8 cellular contexts compared by ENCODE assay signal in the genomic region with DNA sequence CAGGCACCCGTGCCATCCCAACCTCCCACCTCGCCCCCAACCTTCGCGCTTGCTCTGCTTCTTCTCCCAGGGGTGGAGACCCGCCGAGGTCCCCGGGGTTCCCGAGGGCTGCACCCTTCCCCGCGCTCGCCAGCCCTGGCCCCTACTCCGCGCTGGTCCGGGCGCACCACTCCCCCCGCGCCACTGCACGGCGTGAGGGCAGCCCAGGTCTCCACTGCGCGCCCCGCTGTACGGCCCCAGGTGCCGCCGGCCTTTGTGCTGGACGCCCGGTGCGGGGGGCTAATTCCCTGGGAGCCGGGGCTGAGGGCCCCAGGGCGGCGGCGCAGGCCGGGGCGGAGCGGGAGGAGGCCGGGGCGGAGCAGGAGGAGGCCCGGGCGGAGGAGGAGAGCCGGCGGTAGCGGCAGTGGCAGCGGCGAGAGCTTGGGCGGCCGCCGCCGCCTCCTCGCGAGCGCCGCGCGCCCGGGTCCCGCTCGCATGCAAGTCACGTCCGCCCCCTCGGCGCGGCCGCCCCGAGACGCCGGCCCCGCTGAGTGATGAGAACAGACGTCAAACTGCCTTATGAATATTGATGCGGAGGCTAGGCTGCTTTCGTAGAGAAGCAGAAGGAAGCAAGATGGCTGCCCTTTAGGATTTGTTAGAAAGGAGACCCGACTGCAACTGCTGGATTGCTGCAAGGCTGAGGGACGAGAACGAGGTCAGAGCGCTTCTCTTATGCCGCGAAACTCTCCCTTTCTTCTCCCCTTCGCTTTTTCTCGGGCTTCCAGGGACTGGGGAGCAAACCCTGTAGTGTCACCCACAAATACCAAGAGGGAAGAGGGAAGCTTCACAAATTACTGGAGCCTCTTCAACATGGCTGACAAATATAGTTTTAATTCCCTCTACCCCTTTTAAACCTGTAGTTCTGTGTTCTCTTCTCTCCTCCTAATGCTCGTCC. TPM values are rescaled to one million over a fixed set of nuclear protein-coding genes. Genes with fewer than 3 reads are reported as not detected.
DNase-seq lines count a peak whose midpoint lies in the region; ATAC-seq, FAIRE-seq and TF ChIP-seq lines count a peak whose summit lies in the region.

Gene TET2, plus strand, starts transcription at position 591 of the 934 bp plus-strand sequence. CDS start 87,067 bp downstream, outside the sequence.

- H3K36me3 ChIP-seq in esophagus squamous epithelium, result no peaks in the 10 kb centered on the region

- H3K9me3 Mint-ChIP-seq in activated T-cell treated with anti-CD3 and anti-CD28 coated beads, Interleukin-2, amount 50 U/mL, for 72 hours, result no peaks in the 10 kb centered on the region

- H3K4me3 ChIP-seq in Jurkat, Clone E6-1 (ENCODE audit: low read length), result peak within 1 kb of the TSS; percentile 78
- peak within 1 kb of the TSS; percentile 75 to 93 (median 90) for H3K4me3 ChIP-seq in esophagus squamous epithelium

- H3K27me3 ChIP-seq in esophagus squamous epithelium, result no peaks in the 10 kb centered on the region

- DNase-seq in DMS53 (lab: John Stamatoyannopoulos, UW) (peak; percentile 80), RCC 7860 (ENCODE audit: low spot score) (peak; percentile 75), esophagus squamous epithelium (lab: John Stamatoyannopoulos, UW) (peak; percentile 6), myocyte (ENCODE audit: low read depth) (peak; percentile 84)
- peak; percentile 78 for DNase-seq in Jurkat, Clone E6-1 (ENCODE audit: low read depth, low spot score)
- peak; percentile 87 for DNase-seq in activated T-cell treated with anti-CD3 and anti-CD28 coated beads, Interleukin-2, amount 50 U/mL, for 72 hours
- peak; percentile 49 for DNase-seq in stimulated activated CD8-positive, alpha-beta memory T cell treated with anti-CD3 and anti-CD28 coated beads, Interleukin-7, amount 100 ng/mL, for 24 hours (ENCODE audit: low read depth)

- H3K27me3 Mint-ChIP-seq in activated T-cell treated with anti-CD3 and anti-CD28 coated beads, Interleukin-2, amount 50 U/mL, for 72 hours (ENCODE audit: low read depth), result no peaks in the 10 kb centered on the region

- peaks cover 9 to 10% of the 10 kb centered on the region in 2 donors for H3K36me3 Mint-ChIP-seq in activated T-cell treated with anti-CD3 and anti-CD28 coated beads, Interleukin-2, amount 50 U/mL, for 72 hours (ENCODE audit: insufficient read depth in 2 of 2)

- WGBS in esophagus squamous epithelium, 2 donors, result 0% methylated on average over 18 to 54 of the region's 79 CpGs

- peak; percentile 89 for ATAC-seq in GM21723 (IDR thresholded peaks at IDR 0.05; ENCODE audit: unreplicated experiment)
- peak; percentile 93 to 94 for ATAC-seq in activated T-cell treated with anti-CD3 and anti-CD28 coated beads, Interleukin-2, amount 50 U/mL, for 72 hours (replicated peaks in 1 of 2)

- no peak for FAIRE-seq in RCC 7860 (lab: Jason Lieb, UNC)

- peak within 1 kb of the TSS; percentile 87 to 92 (median 90) for H3K27ac ChIP-seq in esophagus squamous epithelium

- no peaks in the 10 kb centered on the region for H3K9me3 ChIP-seq in esophagus squamous epithelium

- intact Hi-C loops in esophagus squamous epithelium (cut with DNase I), result no loop called here

- peak in 1 of 6 experiments; percentile 17 for TF ChIP-seq CTCF in esophagus squamous epithelium (IDR thresholded peaks at IDR 0.05)

- peak within 1 kb of the TSS; percentile 98 for H3K27ac Mint-ChIP-seq in activated T-cell treated with anti-CD3 and anti-CD28 coated beads, Interleukin-2, amount 50 U/mL, for 72 hours

- peaks cover 54% of the 10 kb centered on the region for H3K4me1 Mint-ChIP-seq in activated T-cell treated with anti-CD3 and anti-CD28 coated beads, Interleukin-2, amount 50 U/mL, for 72 hours (ENCODE audit: low read depth)

- peaks cover 0 to 47% (median 16%) of the 10 kb centered on the region in 3 donors for H3K4me1 ChIP-seq in esophagus squamous epithelium

- peak within 1 kb of the TSS; percentile 84 to 95 for H3K4me3 Mint-ChIP-seq in activated T-cell treated with anti-CD3 and anti-CD28 coated beads, Interleukin-2, amount 50 U/mL, for 72 hours

- TF ChIP-seq POLR2A in esophagus squamous epithelium (IDR thresholded peaks at IDR 0.05), result peak in 3 of 4 donors; percentile 70 to 87 (median 82)

RNA-seq across cellular contexts. Expression of gene TET2, which starts in this region (rescaled TPM):
- 4.5 TPM for polyA plus RNA-seq in Jurkat, Clone E6-1 (2012; ENCODE audit: insufficient read depth, insufficient read length)
- total RNA-seq in activated T-cell treated with anti-CD3 and anti-CD28 coated beads, Interleukin-2, amount 50 U/mL, for 72 hours, result 10 to 100 TPM; 34.2 to 43.1 TPM
- total RNA-seq in esophagus squamous epithelium, result 10 to 100 TPM; 19.1 to 36.8 (median 30.4) TPM
- total RNA-seq in myocyte, result 15.1 and 18.6 TPM in 2 replicates
- 3.3 TPM for polyA plus RNA-seq in myocyte (2012)

Comparison
In these comparisons a context has a peak if more than half of its experiments do, and no peak if none do; other contexts are left out.
1. Peak in every context shown above with its lines: DNase-seq, ATAC-seq, H3K4me3 ChIP-seq and H3K27ac ChIP-seq.
2. DNase-seq: peak in every context shown above with its lines; median percentile 87 in activated T-cell treated with anti-CD3 and anti-CD28 coated beads, Interleukin-2, amount 50 U/mL, for 72 hours; 84 in myocyte; 80 in DMS53; 78 in Jurkat, Clone E6-1; 75 in RCC 7860; 49 in stimulated activated CD8-positive, alpha-beta memory T cell treated with anti-CD3 and anti-CD28 coated beads, Interleukin-7, amount 100 ng/mL, for 24 hours; 6 in esophagus squamous epithelium.